In the genomic region with DNA sequence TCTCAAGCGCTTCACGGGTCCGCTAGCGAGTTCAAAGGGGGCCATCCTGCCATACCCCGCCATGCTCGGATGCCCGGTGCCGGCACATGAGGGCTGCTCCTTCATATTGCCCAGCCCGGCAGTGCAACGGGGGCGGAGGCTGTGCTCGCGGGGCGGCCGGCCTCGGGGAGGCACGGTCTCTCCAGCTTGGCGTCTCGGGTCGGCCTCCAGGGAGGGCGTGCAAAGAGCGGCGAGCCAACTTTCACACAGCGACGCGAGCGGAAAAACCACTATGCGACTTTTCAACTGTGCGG, we compare ENCODE assay signal across 8 cellular contexts.
A peak's percentile ranks its signal among the peaks of the same experiment; 100 is the strongest.
DNase-seq lines count a peak whose midpoint lies in the region; ATAC-seq and TF ChIP-seq lines count a peak whose summit lies in the region.

No MANE protein-coding gene starts in this region.

- no peaks in the 10 kb centered on the region for H3K36me3 ChIP-seq in cardiac muscle cell
- H3K36me3 ChIP-seq in PC-3 (ENCODE audit: low read depth, low read length): no peaks in the 10 kb centered on the region
- H3K36me3 ChIP-seq in esophagus (ENCODE audit: control insufficient read depth in 2 of 2, insufficient read depth in 2 of 2, low read length in 1 of 2): no peaks in the 10 kb centered on the region
- H3K36me3 ChIP-seq in neuron (ENCODE audit: insufficient read depth, low read length): no peaks in the 10 kb centered on the region

- H3K9me3 ChIP-seq in cardiac muscle cell (ENCODE audit: low read depth) (no peaks in the 10 kb centered on the region), PC-3 (ENCODE audit: low read length) (no peaks in the 10 kb centered on the region), esophagus (ENCODE audit: control insufficient read depth in 2 of 2, insufficient read depth in 1 of 2, low read depth in 1 of 2, low read length in 1 of 2) (no peaks in the 10 kb centered on the region), neuron (ENCODE audit: low read length) (no peaks in the 10 kb centered on the region)

- H3K27ac ChIP-seq in cardiac muscle cell (no peak overlapping the region), PC-3 (ENCODE audit: low read length) (no peak overlapping the region), esophagus (ENCODE audit: low read depth in 2 of 2, low read length in 1 of 2) (peak overlapping the region; percentile 75 to 87)

- intact Hi-C loops in Right ventricle myocardium inferior (cut with DNase I): loop anchor here (1.0 to 10.0 kb wide), 3 partner anchors 88 to 316 kb away; no protein-coding TSS in a partner anchor
- intact Hi-C loops in PC-3 (cut with micrococcal nuclease): loop anchor here (5.0 to 10.0 kb wide), 5 partner anchors 396 to 753 kb away; no protein-coding TSS in a partner anchor

- no TSS peak for BruUV-seq in PC-3 (replicated peaks; lab: Mats Ljungman, UMichigan)

- DNase-seq in cardiac muscle cell (ENCODE audit: low read depth in 1 of 2, low spot score in 1 of 2) (no peak), Right ventricle myocardium inferior (ENCODE audit: missing footprints) (no peak), PC-3 (no peak)
- no peak for DNase-seq in stimulated activated CD4-positive, alpha-beta T cell treated with anti-CD3 and anti-CD28 coated beads, Interleukin-4, amount 100 ng/mL, for 24 hours

- H3K27me3 ChIP-seq in cardiac muscle cell (peaks cover 40% of the 10 kb centered on the region), PC-3 (ENCODE audit: low read length) (no peaks in the 10 kb centered on the region), esophagus (ENCODE audit: control insufficient read depth in 1 of 2, insufficient read depth in 2 of 2, low read length in 2 of 2) (no peaks in the 10 kb centered on the region), neuron (ENCODE audit: insufficient read depth, low read length) (no peaks in the 10 kb centered on the region)

- peak overlapping the region; percentile 57 for H3K9ac ChIP-seq in PC-3 (ENCODE audit: low read length)

- H3K4me3 ChIP-seq in cardiac muscle cell (peak overlapping the region; percentile 76), PC-3 (ENCODE audit: low read length) (peak overlapping the region; percentile 66), esophagus (ENCODE audit: low read depth in 1 of 2, low read length in 2 of 2) (peak overlapping the region; percentile 60 to 74), neuron (ENCODE audit: low read length) (peak overlapping the region; percentile 49)

- no peaks in the 10 kb centered on the region for H4K20me1 ChIP-seq in PC-3 (ENCODE audit: low read length)

- WGBS in esophagus, 2 donors: 1 to 3% methylated on average over 29 of the region's 29 CpGs

- ATAC-seq in Right ventricle myocardium inferior (no peak), PC-3 (no peak), GM18873 (IDR thresholded peaks at IDR 0.05; ENCODE audit: low FRiP score, unreplicated experiment) (no peak), HG02973 (IDR thresholded peaks at IDR 0.05; ENCODE audit: unreplicated experiment) (no peak)

- CTCF ChIA-PET in PC-3 (lab: Charles Lee): no interaction called here

- no peaks in the 10 kb centered on the region for H3K9me2 ChIP-seq in PC-3 (replicated peaks; ENCODE audit: low read length)

- H3F3A ChIP-seq in PC-3 (ENCODE audit: low read length, unreplicated experiment): no peaks in the 10 kb centered on the region

- POLR2A ChIA-PET in PC-3 (lab: Charles Lee; ENCODE audit: unreplicated experiment): no interaction called here

- H3K4me1 ChIP-seq in cardiac muscle cell (ENCODE audit: low read depth): peaks cover 15% of the 10 kb centered on the region
- H3K4me1 ChIP-seq in PC-3 (ENCODE audit: insufficient read depth, low read length): peaks cover 54% of the 10 kb centered on the region
- peaks cover 0 to 5% of the 10 kb centered on the region in 2 donors for H3K4me1 ChIP-seq in esophagus (ENCODE audit: control insufficient read depth in 2 of 2, insufficient read depth in 2 of 2, low read length in 1 of 2)
- peaks cover 25% of the 10 kb centered on the region for H3K4me1 ChIP-seq in neuron (ENCODE audit: insufficient read depth, low read length)

- no peak for TF ChIP-seq CTCF in cardiac muscle cell (IDR thresholded peaks at IDR 0.05; ENCODE audit: low read depth, low read length)
- no peak for TF ChIP-seq CTCF in PC-3 (conservative IDR thresholded peaks at IDR 0.05; ENCODE audit: low read depth, low read length)

- H3K4me2 ChIP-seq in PC-3 (ENCODE audit: low read length): peak overlapping the region; percentile 79

- H2AFZ ChIP-seq in PC-3 (ENCODE audit: low read length) (0 out of 2 replicates have a peak overlapping the region, but pooled peaks have one; percentile 67), neuron (ENCODE audit: low read depth, low read length) (peak overlapping the region; percentile 76)

- H3K79me2 ChIP-seq in PC-3 (ENCODE audit: low read length): no peaks in the 10 kb centered on the region

Comparison
In these comparisons a context has a peak if more than half of its experiments do, and no peak if none do; other contexts are left out.
1. H3K27ac ChIP-seq: peak in esophagus (2 of 2); none in cardiac muscle cell (single experiment) and PC-3 (single experiment).
2. Peak in every context shown above with its lines, with median percentiles within 50 percentile points of each other: H3K4me3 ChIP-seq.